8 cellular contexts compared by ENCODE assay signal in genomic region chr21:45477176-45478114, GRCh38.
DNase-seq lines count a peak whose midpoint lies in the region; ATAC-seq and TF ChIP-seq lines count a peak whose summit lies in the region.

No MANE protein-coding gene starts in this region.

- CTCF ChIA-PET in mammary epithelial cell (lab: Charles Lee; ENCODE audit: low non-redundant PET), result no interaction called here

- H3K4me3 ChIP-seq in KMS-11 (IDR thresholded peaks at IDR 0.05; ENCODE audit: insufficient read depth, low read depth, low read length) (no peak overlapping the region), mammary epithelial cell (replicated peaks in 1 of 3; ENCODE audit: insufficient read depth in 1 of 3, low read depth in 2 of 3, low read length in 3 of 3) (no peak overlapping the region)

- no peak for TF ChIP-seq CTCF in KMS-11 (conservative IDR thresholded peaks at IDR 0.05; ENCODE audit: low read depth, low read length)
- TF ChIP-seq CTCF in mammary epithelial cell (conservative IDR thresholded peaks at IDR 0.05 in 1 of 2, IDR thresholded peaks at IDR 0.05 in 1 of 2; ENCODE audit: extremely low read depth in 1 of 2, insufficient read depth in 1 of 2, low read depth in 1 of 2, low read length in 2 of 2), result no peak

- in situ Hi-C loops in mammary epithelial cell (cut with MboI; ENCODE audit: low sequenced_read_pairs in 2 of 2), result no loop called here

- H3K36me3 ChIP-seq in KMS-11 (ENCODE audit: insufficient read depth), result no peaks in the 10 kb centered on the region
- peaks cover 10% of the 10 kb centered on the region for H3K36me3 ChIP-seq in mammary epithelial cell (ENCODE audit: insufficient read depth, low read length)

- H3K27me3 ChIP-seq in KMS-11 (ENCODE audit: insufficient read depth, low read depth) (peaks cover 43% of the 10 kb centered on the region; the same call in 1 of the 2 replicates), mammary epithelial cell (ENCODE audit: insufficient read depth, low read length) (no peaks in the 10 kb centered on the region)

- no peak for ATAC-seq in activated naive CD4-positive, alpha-beta T cell treated with anti-CD3 and anti-CD28 coated beads, Interleukin-2, amount 50 U/mL, for 72 hours
- ATAC-seq in stimulated activated naive CD8-positive, alpha-beta T cell treated with anti-CD3 and anti-CD28 coated beads, Interleukin-15, amount 100 ng/mL, for 72 hours, result peak; percentile 25
- no peak for ATAC-seq in HG03280 (IDR thresholded peaks at IDR 0.05; ENCODE audit: unreplicated experiment)

- 93% methylated on average over 27 of the region's 44 CpGs for WGBS in mammary epithelial cell (ENCODE audit: low coverage, missing lambda C conversion rate)

- H3K27ac Mint-ChIP-seq in activated naive CD4-positive, alpha-beta T cell treated with anti-CD3 and anti-CD28 coated beads, Interleukin-2, amount 50 U/mL, for 72 hours, result peak overlapping the region; percentile 90 to 98
- H3K27ac Mint-ChIP-seq in immature natural killer cell, result peak overlapping the region in 5 of 6 donors; percentile 85 to 96 (median 92)
- H3K27ac Mint-ChIP-seq in stimulated activated naive CD8-positive, alpha-beta T cell treated with anti-CD3 and anti-CD28 coated beads, Interleukin-15, amount 100 ng/mL, for 72 hours, result peak overlapping the region; percentile 89 to 94

- no peak overlapping the region for H3K27ac ChIP-seq in KMS-11
- H3K27ac ChIP-seq in mammary epithelial cell (ENCODE audit: insufficient read depth, low read depth, low read length), result no peak overlapping the region

- H3K4me3 Mint-ChIP-seq in immature natural killer cell, result peak overlapping the region; percentile 86 to 95 (median 92)
- H3K4me3 Mint-ChIP-seq in stimulated activated naive CD8-positive, alpha-beta T cell treated with anti-CD3 and anti-CD28 coated beads, Interleukin-15, amount 100 ng/mL, for 72 hours, result peak overlapping the region; percentile 86 to 88

- DNase-seq in activated naive CD4-positive, alpha-beta T cell treated with anti-CD3 and anti-CD28 coated beads, Interleukin-2, amount 50 U/mL, for 72 hours (ENCODE audit: low spot score in 2 of 2), result no peak
- DNase-seq in immature natural killer cell (no peak), NCI-H187 treated with DMSO at 0.1 percent for 48 hours (lab: John Stamatoyannopoulos, UW) (no peak), mammary epithelial cell (no peak), mesenteric fat pad (ENCODE audit: low spot score) (no peak)
- DNase-seq in stimulated activated naive CD8-positive, alpha-beta T cell treated with anti-CD3 and anti-CD28 coated beads, Interleukin-15, amount 100 ng/mL, for 72 hours, result no peak

- H3K9me3 ChIP-seq in mammary epithelial cell (replicated peaks; ENCODE audit: insufficient read depth, low read length), result no peaks in the 10 kb centered on the region

- H3K36me3 Mint-ChIP-seq in activated naive CD4-positive, alpha-beta T cell treated with anti-CD3 and anti-CD28 coated beads, Interleukin-2, amount 50 U/mL, for 72 hours, result no peaks in the 10 kb centered on the region
- H3K36me3 Mint-ChIP-seq in immature natural killer cell, result no peaks in the 10 kb centered on the region

- H4K20me1 ChIP-seq in KMS-11 (ENCODE audit: insufficient read depth) (no peaks in the 10 kb centered on the region), mammary epithelial cell (ENCODE audit: insufficient read depth, low read length) (no peaks in the 10 kb centered on the region)

- H3K4me2 ChIP-seq in KMS-11, result no peak overlapping the region
- H3K4me2 ChIP-seq in mammary epithelial cell (ENCODE audit: insufficient read depth, low read depth, low read length), result no peak overlapping the region

- BruUV-seq in mammary epithelial cell (replicated peaks; lab: Mats Ljungman, UMichigan), result no TSS peak

- H3K79me2 ChIP-seq in KMS-11 (ENCODE audit: insufficient read depth, low read depth), result no peaks in the 10 kb centered on the region
- no peaks in the 10 kb centered on the region for H3K79me2 ChIP-seq in mammary epithelial cell (ENCODE audit: insufficient read depth, low read length)

- no peak overlapping the region for H3K9ac ChIP-seq in KMS-11
- no peak overlapping the region for H3K9ac ChIP-seq in mammary epithelial cell (ENCODE audit: insufficient read depth, low read length)

- H3K4me1 ChIP-seq in KMS-11 (ENCODE audit: low read depth, poor library complexity, severe bottlenecking) (no peaks in the 10 kb centered on the region), mammary epithelial cell (ENCODE audit: insufficient read depth, low read length) (no peaks in the 10 kb centered on the region)

- H3K27me3 Mint-ChIP-seq in immature natural killer cell (ENCODE audit: low read depth in 3 of 3), result peaks cover 3 to 9% (median 7%) of the 10 kb centered on the region in 3 donors
- H3K27me3 Mint-ChIP-seq in stimulated activated naive CD8-positive, alpha-beta T cell treated with anti-CD3 and anti-CD28 coated beads, Interleukin-15, amount 100 ng/mL, for 72 hours, result no peaks in the 10 kb centered on the region

- H2AFZ ChIP-seq in KMS-11 (ENCODE audit: low read depth), result 0 out of 2 replicates have a peak overlapping the region, but pooled peaks have one; percentile 38
- no peak overlapping the region for H2AFZ ChIP-seq in mammary epithelial cell (ENCODE audit: low read depth, low read length)

- no peaks in the 10 kb centered on the region for H3K9me3 Mint-ChIP-seq in activated naive CD4-positive, alpha-beta T cell treated with anti-CD3 and anti-CD28 coated beads, Interleukin-2, amount 50 U/mL, for 72 hours
- no peaks in the 10 kb centered on the region for H3K9me3 Mint-ChIP-seq in immature natural killer cell
- no peaks in the 10 kb centered on the region for H3K9me3 Mint-ChIP-seq in stimulated activated naive CD8-positive, alpha-beta T cell treated with anti-CD3 and anti-CD28 coated beads, Interleukin-15, amount 100 ng/mL, for 72 hours

- dilution Hi-C loops in mammary epithelial cell (cut with HindIII; ENCODE audit: low sequenced_read_pairs), result no loop called here

- intact Hi-C loops in mammary epithelial cell (cut with micrococcal nuclease), result loop anchor here (10.0 kb wide), 1 partner anchor 117 kb away; no protein-coding TSS in a partner anchor

- H3K4me1 Mint-ChIP-seq in immature natural killer cell, result peaks cover 23 to 25% of the 10 kb centered on the region in 2 donors
- H3K4me1 Mint-ChIP-seq in stimulated activated naive CD8-positive, alpha-beta T cell treated with anti-CD3 and anti-CD28 coated beads, Interleukin-15, amount 100 ng/mL, for 72 hours, result peaks cover 28% of the 10 kb centered on the region
